8 cellular contexts compared by ENCODE assay signal in genomic region chr17:64836623-64837017, GRCh38.
DNase-seq lines count a peak whose midpoint lies in the region; ATAC-seq and TF ChIP-seq lines count a peak whose summit lies in the region.
"Not testable (repeated sequence)": the region's sequence is repeated elsewhere in the genome, so short reads cannot be mapped to it uniquely, and the experiment has no call there.

No MANE protein-coding gene starts in this region.

- intact Hi-C loops in left lung (cut with DNase I), result not testable (repeated sequence)

- peak overlapping the region; percentile 80 for H3K27ac Mint-ChIP-seq in endodermal cell

- not testable (repeated sequence) for H3K36me3 ChIP-seq in BLaER1; endodermal cell (ENCODE audit: control insufficient read depth, insufficient read depth, low read length); left lung; skeletal muscle tissue (ENCODE audit: control insufficient read depth in 3 of 3, insufficient read depth in 3 of 3, low read length in 3 of 3)

- H3K4me3 ChIP-seq in BLaER1 (peak overlapping the region; percentile 75), endodermal cell (ENCODE audit: low read length) (peak overlapping the region; percentile 83), left lung (peak overlapping the region; percentile 48 to 64), skeletal muscle tissue (ENCODE audit: low read length in 3 of 3) (peak overlapping the region; percentile 64 to 70 (median 64))

- ATAC-seq in GM19397 (IDR thresholded peaks at IDR 0.05; ENCODE audit: unreplicated experiment), result peak; percentile 41
- peak; percentile 37 for ATAC-seq in HG03039 (IDR thresholded peaks at IDR 0.05; ENCODE audit: unreplicated experiment)
- ATAC-seq in activated T-cell treated with anti-CD3 and anti-CD28 coated beads, Interleukin-2, amount 50 U/mL, for 4 hours, result peak; percentile 25 to 33
- peak; percentile 35 for ATAC-seq in left lung

- H3K36me3 Mint-ChIP-seq in activated T-cell treated with anti-CD3 and anti-CD28 coated beads, Interleukin-2, amount 50 U/mL, for 4 hours (ENCODE audit: insufficient read depth); endodermal cell (ENCODE audit: low read depth): not testable (repeated sequence)

- peaks cover 20% of the 10 kb centered on the region for H3K4me1 Mint-ChIP-seq in activated T-cell treated with anti-CD3 and anti-CD28 coated beads, Interleukin-2, amount 50 U/mL, for 4 hours (ENCODE audit: low read depth)
- H3K4me1 Mint-ChIP-seq in endodermal cell, result not testable (repeated sequence)

- H3K9me3 Mint-ChIP-seq in activated T-cell treated with anti-CD3 and anti-CD28 coated beads, Interleukin-2, amount 50 U/mL, for 4 hours; endodermal cell: not testable (repeated sequence)

- H3K27ac ChIP-seq in BLaER1 (peak overlapping the region; percentile 88), left lung (peak overlapping the region; percentile 67 to 90), skeletal muscle tissue (ENCODE audit: low read depth, low read length) (peak overlapping the region; percentile 74)
- not testable (repeated sequence) for H3K27ac ChIP-seq in endodermal cell (ENCODE audit: low read depth, low read length)

- H3K4me3 Mint-ChIP-seq in activated T-cell treated with anti-CD3 and anti-CD28 coated beads, Interleukin-2, amount 50 U/mL, for 4 hours, result peak overlapping the region; percentile 92
- peak overlapping the region; percentile 84 for H3K4me3 Mint-ChIP-seq in endodermal cell

- H4K20me1 ChIP-seq in BLaER1, result not testable (repeated sequence)

- peaks cover 56% of the 10 kb centered on the region for H3K4me1 ChIP-seq in BLaER1
- not testable (repeated sequence) for H3K4me1 ChIP-seq in endodermal cell (ENCODE audit: control insufficient read depth, insufficient read depth, low read length); skeletal muscle tissue (ENCODE audit: control insufficient read depth in 3 of 3, insufficient read depth in 3 of 3, low read length in 3 of 3)
- H3K4me1 ChIP-seq in left lung, result peaks cover 0 to 43% of the 10 kb centered on the region in 2 donors

- not testable (repeated sequence) for H3K27me3 Mint-ChIP-seq in activated T-cell treated with anti-CD3 and anti-CD28 coated beads, Interleukin-2, amount 50 U/mL, for 4 hours (ENCODE audit: low read depth); endodermal cell (ENCODE audit: insufficient read depth)

- not testable (repeated sequence) for H3K9me3 ChIP-seq in BLaER1; endodermal cell (ENCODE audit: control insufficient read depth, low read length); left lung; skeletal muscle tissue (ENCODE audit: control insufficient read depth in 3 of 3, low read length in 3 of 3)

- not testable (repeated sequence) for TF ChIP-seq CTCF in endodermal cell (conservative IDR thresholded peaks at IDR 0.05); left lung (IDR thresholded peaks at IDR 0.05)

- H3K4me2 ChIP-seq in BLaER1, result peak overlapping the region; percentile 89

- peak; percentile 27 for DNase-seq in NK-92 treated with Interleukin-12 subunit alpha and Interleukin-12 subunit beta, amount 100 ng/mL, for 24 hours (lab: John Stamatoyannopoulos, UW)
- DNase-seq in activated T-cell treated with anti-CD3 and anti-CD28 coated beads, Interleukin-2, amount 50 U/mL, for 4 hours; endodermal cell: not testable (repeated sequence)
- peak; percentile 37 to 83 for DNase-seq in left lung

- WGBS in endodermal cell (ENCODE audit: insufficient coverage in 1 of 2, insufficient read length in 1 of 2), 2 experiments, result 0 to 2% methylated on average over 4 to 16 of the region's 32 CpGs

- H3K9ac ChIP-seq in BLaER1 (peak overlapping the region; percentile 86), endodermal cell (ENCODE audit: extremely low read depth, low read length, poor library complexity, severe bottlenecking) (peak overlapping the region; percentile 47), skeletal muscle tissue (ENCODE audit: low read depth in 1 of 3, low read length in 3 of 3) (peak overlapping the region; percentile 61 to 77 (median 67))

- not testable (repeated sequence) for H3K27me3 ChIP-seq in BLaER1; endodermal cell (ENCODE audit: control insufficient read depth, insufficient read depth, low read length, poor library complexity, severe bottlenecking); left lung; skeletal muscle tissue (ENCODE audit: control insufficient read depth in 3 of 3, insufficient read depth in 3 of 3, low read length in 3 of 3)
